ENCODE assay signal across 2 cellular contexts in genomic region chr2:176443941-176444340, GRCh38.
TF ChIP-seq lines count a peak whose summit lies in the region.

No MANE protein-coding gene starts in this region.

TF ChIP-seq in SK-N-SH treated with all-trans-retinoic acid at 6 μM for 48 hours, 23 proteins besides CTCF, POLR2A, EP300 and RAD21 (continued from another document):
- TF ChIP-seq CSRNP3 (CRISPR knock-in tag; IDR thresholded peaks at IDR 0.05) (no peak), OSR1 (CRISPR knock-in tag; IDR thresholded peaks at IDR 0.05) (no peak), ISL1 (CRISPR knock-in tag; IDR thresholded peaks at IDR 0.05) (no peak), TCF4 (CRISPR knock-in tag; IDR thresholded peaks at IDR 0.05; ENCODE audit: borderline replicate concordance) (no peak), ZNF8 (CRISPR knock-in tag; IDR thresholded peaks at IDR 0.05) (no peak), GLIS3 (CRISPR knock-in tag; IDR thresholded peaks at IDR 0.05) (no peak), SNAI2 (CRISPR knock-in tag; IDR thresholded peaks at IDR 0.05) (no peak), TSHZ2 (CRISPR knock-in tag; IDR thresholded peaks at IDR 0.05) (no peak)
- TF ChIP-seq, protein P1, sequence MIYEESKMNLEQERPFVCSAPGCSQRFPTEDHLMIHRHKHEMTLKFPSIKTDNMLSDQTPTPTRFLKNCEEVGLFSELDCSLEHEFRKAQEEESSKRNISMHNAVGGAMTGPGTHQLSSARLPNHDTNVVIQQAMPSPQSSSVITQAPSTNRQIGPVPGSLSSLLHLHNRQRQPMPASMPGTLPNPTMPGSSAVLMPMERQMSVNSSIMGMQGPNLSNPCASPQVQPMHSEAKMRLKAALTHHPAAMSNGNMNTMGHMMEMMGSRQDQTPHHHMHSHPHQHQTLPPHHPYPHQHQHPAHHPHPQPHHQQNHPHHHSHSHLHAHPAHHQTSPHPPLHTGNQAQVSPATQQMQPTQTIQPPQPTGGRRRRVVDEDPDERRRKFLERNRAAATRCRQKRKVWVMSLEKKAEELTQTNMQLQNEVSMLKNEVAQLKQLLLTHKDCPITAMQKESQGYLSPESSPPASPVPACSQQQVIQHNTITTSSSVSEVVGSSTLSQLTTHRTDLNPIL (CRISPR knock-in tag; IDR thresholded peaks at IDR 0.05; ENCODE audit: low read depth), result no peak

TF ChIP-seq in SK-N-SH, 30 proteins besides CTCF, POLR2A, EP300 and RAD21 (continued from another document):
- TF ChIP-seq MEF2A (IDR thresholded peaks at IDR 0.05; ENCODE audit: borderline replicate concordance, low read depth), result no peak
- TF ChIP-seq SMC3 (IDR thresholded peaks at IDR 0.05; ENCODE audit: low read depth, low read length), result no peak
- TF ChIP-seq, protein P2, sequence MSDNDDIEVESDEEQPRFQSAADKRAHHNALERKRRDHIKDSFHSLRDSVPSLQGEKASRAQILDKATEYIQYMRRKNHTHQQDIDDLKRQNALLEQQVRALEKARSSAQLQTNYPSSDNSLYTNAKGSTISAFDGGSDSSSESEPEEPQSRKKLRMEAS (IDR thresholded peaks at IDR 0.05; ENCODE audit: low read depth), result no peak
- TF ChIP-seq FOXJ3 (CRISPR knock-in tag; IDR thresholded peaks at IDR 0.05), result no peak
- TF ChIP-seq JUND (IDR thresholded peaks at IDR 0.05), result no peak
- TF ChIP-seq FOSL2 (IDR thresholded peaks at IDR 0.05; ENCODE audit: borderline replicate concordance, low read depth), result no peak
- TF ChIP-seq GABPA (IDR thresholded peaks at IDR 0.05; ENCODE audit: low read depth), result no peak
- TF ChIP-seq REST (IDR thresholded peaks at IDR 0.05; ENCODE audit: low read depth, low read length), result no peak
- TF ChIP-seq, protein P3, sequence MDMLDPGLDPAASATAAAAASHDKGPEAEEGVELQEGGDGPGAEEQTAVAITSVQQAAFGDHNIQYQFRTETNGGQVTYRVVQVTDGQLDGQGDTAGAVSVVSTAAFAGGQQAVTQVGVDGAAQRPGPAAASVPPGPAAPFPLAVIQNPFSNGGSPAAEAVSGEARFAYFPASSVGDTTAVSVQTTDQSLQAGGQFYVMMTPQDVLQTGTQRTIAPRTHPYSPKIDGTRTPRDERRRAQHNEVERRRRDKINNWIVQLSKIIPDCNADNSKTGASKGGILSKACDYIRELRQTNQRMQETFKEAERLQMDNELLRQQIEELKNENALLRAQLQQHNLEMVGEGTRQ (IDR thresholded peaks at IDR 0.05; ENCODE audit: borderline replicate concordance, low read depth, low read length), result no peak
- no peak for TF ChIP-seq FOXM1 (IDR thresholded peaks at IDR 0.05; ENCODE audit: low read depth)
- TF ChIP-seq SIN3A (IDR thresholded peaks at IDR 0.05; ENCODE audit: borderline replicate concordance, low read depth, low read length), result no peak
- no peak for TF ChIP-seq TCF12 (IDR thresholded peaks at IDR 0.05)
- no peak for TF ChIP-seq USF1 (IDR thresholded peaks at IDR 0.05; ENCODE audit: borderline replicate concordance, low read depth)
- no peak for TF ChIP-seq TAF1 (IDR thresholded peaks at IDR 0.05; ENCODE audit: borderline replicate concordance, low read depth, low read length)
- no peak for TF ChIP-seq RXRA (IDR thresholded peaks at IDR 0.05; ENCODE audit: borderline replicate concordance, low read depth)
TF ChIP-seq in SK-N-SH: peak in this region for 0.
